ENCODE assay signal across 14 cellular contexts in genomic region chr4:171629182-171629581, GRCh38.
DNase-seq lines count a peak whose midpoint lies in the region; ATAC-seq lines count a peak whose summit lies in the region.
"Had no signal": no experiment of that assay in that cellular context is flagged by ENCODE, and none has a peak within 500 bp of the region (broad histone marks: within the 10 kb centered on the region; RNA-seq: fewer than 3 reads in every experiment).

No MANE protein-coding gene starts in this region.

- peak; percentile 96 for ATAC-seq in GM18861 (IDR thresholded peaks at IDR 0.05; ENCODE audit: unreplicated experiment)
- peak; percentile 95 for ATAC-seq in GM21528 (IDR thresholded peaks at IDR 0.05; ENCODE audit: low FRiP score, unreplicated experiment)
- ATAC-seq in HG03066 (IDR thresholded peaks at IDR 0.05; ENCODE audit: low read depth, unreplicated experiment), result peak; percentile 97
- ATAC-seq: activated naive CD8-positive, alpha-beta T cell treated with anti-CD3 and anti-CD28 coated beads, Interleukin-2, amount 50 U/mL, for 24 hours; gastrocnemius medialis; stimulated activated naive CD8-positive, alpha-beta T cell treated with anti-CD3 and anti-CD28 coated beads, Interleukin-15, amount 100 ng/mL, for 72 hours had no signal

- DNase-seq in SIG-M5 (lab: John Stamatoyannopoulos, UW) (peak; percentile 18), T-helper 2 cell (no peak), caudate nucleus (lab: John Stamatoyannopoulos, UW) (no peak), NCI-H2029 treated with DMSO at 0.1 percent for 48 hours (lab: John Stamatoyannopoulos, UW) (no peak), NCI-H1092 (lab: John Stamatoyannopoulos, UW) (no peak)
- DNase-seq: activated naive CD8-positive, alpha-beta T cell treated with anti-CD3 and anti-CD28 coated beads, Interleukin-2, amount 50 U/mL, for 24 hours; CD4-positive, alpha-beta T cell; dermis blood vessel endothelial cell; gastrocnemius medialis; stimulated activated naive CD8-positive, alpha-beta T cell treated with anti-CD3 and anti-CD28 coated beads, Interleukin-15, amount 100 ng/mL, for 72 hours had no signal

- no peak overlapping the region for H3K27ac ChIP-seq in caudate nucleus (ENCODE audit: low read depth, low read length)
- H3K27ac ChIP-seq: gastrocnemius medialis, HL-60 had no signal
